Comparison of ENCODE assay signal across 8 cellular contexts in the genomic region with DNA sequence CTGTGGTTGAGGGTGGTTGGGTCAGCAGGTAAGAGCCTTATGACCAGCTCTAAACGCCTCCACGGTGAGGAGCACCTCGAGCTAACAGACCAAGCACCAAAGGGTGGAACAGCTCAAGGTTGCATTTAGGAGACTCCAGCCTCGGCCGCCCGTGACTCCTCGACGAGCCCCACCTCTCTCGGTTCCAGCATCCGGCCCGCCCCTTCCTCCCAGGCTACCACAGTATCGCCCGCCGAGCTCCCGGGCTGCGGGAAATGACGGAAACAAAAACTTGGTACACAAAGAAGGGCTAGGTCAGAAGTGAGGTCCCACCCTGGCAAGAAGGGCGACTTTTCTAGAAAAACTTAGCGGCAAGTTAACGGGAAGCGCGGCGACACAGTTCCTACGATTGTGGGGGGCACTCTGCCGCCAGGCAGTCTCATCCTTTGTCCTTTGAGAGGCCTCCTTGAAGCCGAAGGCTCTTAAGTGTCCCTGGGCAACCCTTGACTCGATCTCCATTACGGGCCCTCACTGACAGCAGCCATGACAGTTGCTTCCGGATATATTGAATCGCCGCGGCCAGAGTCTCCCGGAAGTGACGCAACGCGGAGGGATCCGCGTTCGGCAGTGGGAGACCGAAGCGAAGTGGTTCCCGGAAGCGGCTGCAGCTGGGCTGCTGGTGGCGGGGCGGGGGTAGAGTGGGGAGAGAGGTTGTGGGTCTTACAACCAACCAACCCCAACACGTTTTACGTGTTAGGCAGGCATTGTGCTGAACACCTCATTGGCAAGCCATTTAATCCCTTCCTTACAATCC. TPM values are rescaled to one million over a fixed set of nuclear protein-coding genes. Genes with fewer than 3 reads are reported as not detected.
A peak's percentile ranks its signal among the peaks of the same experiment; 100 is the strongest.
DNase-seq lines count a peak whose midpoint lies in the region; ATAC-seq and TF ChIP-seq lines count a peak whose summit lies in the region.

No MANE protein-coding gene starts in this region.

- peaks cover 2% of the 10 kb centered on the region for H3K36me3 Mint-ChIP-seq in IgD-negative memory B cell
- peaks cover 14 to 33% (median 18%) of the 10 kb centered on the region in 3 donors for H3K36me3 Mint-ChIP-seq in naive thymus-derived CD8-positive, alpha-beta T cell

- ATAC-seq in GM21529 (IDR thresholded peaks at IDR 0.05; ENCODE audit: unreplicated experiment), result peak; percentile 88
- peak; percentile 85 to 89 for ATAC-seq in naive thymus-derived CD8-positive, alpha-beta T cell

- peak overlapping the region; percentile 96 to 99 (median 97) for H3K4me3 Mint-ChIP-seq in IgD-negative memory B cell
- H3K4me3 Mint-ChIP-seq in naive thymus-derived CD8-positive, alpha-beta T cell, result peak overlapping the region; percentile 87 to 97 (median 95)

- peaks cover 5% of the 10 kb centered on the region for H3K4me1 ChIP-seq in stomach smooth muscle (ENCODE audit: control insufficient read depth, insufficient read depth, low read length)

- POLR2A ChIA-PET in naive thymus-derived CD8-positive, alpha-beta T cell (lab: Charles Lee), result interaction anchor here (0.6 to 4.8 kb wide), 11 partner anchors 38 to 497 kb away, joined by 3 to 211 read pairs (median 7); a partner anchor contains a TSS

- H3K27me3 Mint-ChIP-seq in IgD-negative memory B cell, result peaks cover 21% of the 10 kb centered on the region
- H3K27me3 Mint-ChIP-seq in naive thymus-derived CD8-positive, alpha-beta T cell, result peaks cover 16 to 36% (median 25%) of the 10 kb centered on the region in 5 donors

- DNase-seq in DMS153 (lab: John Stamatoyannopoulos, UW) (peak; percentile 88), OCI-M1 (lab: John Stamatoyannopoulos, UW) (peak; percentile 98), activated T-cell treated with anti-CD3 and anti-CD28 coated beads for 4 hours (peak; percentile 88), erythroblast (lab: John Stamatoyannopoulos, UW) (peak; percentile 97 to 98)
- peak; percentile 84 to 96 (median 92) for DNase-seq in naive thymus-derived CD8-positive, alpha-beta T cell

- H3K9me3 ChIP-seq in stomach smooth muscle (ENCODE audit: control insufficient read depth in 2 of 2, low read length in 2 of 2), result no peaks in the 10 kb centered on the region

- peak overlapping the region; percentile 96 for H3K9ac ChIP-seq in stomach smooth muscle (ENCODE audit: low read length in 2 of 2)

- peak overlapping the region; percentile 89 for H3K27ac ChIP-seq in stomach smooth muscle (ENCODE audit: low read length)

- H3K36me3 ChIP-seq in stomach smooth muscle (ENCODE audit: control insufficient read depth in 2 of 2, insufficient read depth in 2 of 2, low read length in 2 of 2), result no peaks in the 10 kb centered on the region

- peak; percentile 93 for TF ChIP-seq POLR2A in erythroblast (IDR thresholded peaks at IDR 0.05; ENCODE audit: low read length)

- H3K9me3 Mint-ChIP-seq in IgD-negative memory B cell, result peaks cover 0 to 5% (median 5%) of the 10 kb centered on the region in 3 donors
- H3K9me3 Mint-ChIP-seq in naive thymus-derived CD8-positive, alpha-beta T cell, result peaks cover 0 to 12% (median 7%) of the 10 kb centered on the region in 9 donors

- peaks cover 3 to 14% (median 7%) of the 10 kb centered on the region in 3 donors for H3K4me1 Mint-ChIP-seq in IgD-negative memory B cell
- peaks cover 3 to 17% (median 10%) of the 10 kb centered on the region in 4 donors for H3K4me1 Mint-ChIP-seq in naive thymus-derived CD8-positive, alpha-beta T cell

- H3K27me3 ChIP-seq in stomach smooth muscle (ENCODE audit: control insufficient read depth in 1 of 2, insufficient read depth in 2 of 2, low read length in 2 of 2), result peaks cover 5 to 9% of the 10 kb centered on the region in 2 donors

- peak overlapping the region; percentile 99 to 100 (median 100) for H3K27ac Mint-ChIP-seq in IgD-negative memory B cell
- peak overlapping the region; percentile 97 to 99 (median 99) for H3K27ac Mint-ChIP-seq in naive thymus-derived CD8-positive, alpha-beta T cell

- peak overlapping the region; percentile 93 to 99 for H3K4me3 ChIP-seq in stomach smooth muscle (ENCODE audit: low read length in 2 of 2)

RNA-seq across cellular contexts. Expression of a gene that starts 40.2 kb away (rescaled TPM):
- polyA plus RNA-seq in IgD-negative memory B cell, result 12.8 TPM
- total RNA-seq in naive thymus-derived CD8-positive, alpha-beta T cell, result 10 to 100 TPM; 25.8 to 26.0 TPM
- polyA plus RNA-seq in naive thymus-derived CD8-positive, alpha-beta T cell, result 10 to 100 TPM in 2 of 3 donors, 1 to 10 TPM in 1; 7.6 to 11.2 (median 10.2) TPM

RNA-seq across cellular contexts. Expression of a gene that starts 46.5 kb away (rescaled TPM):
- polyA plus RNA-seq in IgD-negative memory B cell, result 1.1 TPM
- total RNA-seq in naive thymus-derived CD8-positive, alpha-beta T cell, result 1 to 10 TPM; 7.2 to 8.1 TPM
- polyA plus RNA-seq in naive thymus-derived CD8-positive, alpha-beta T cell, result 1 to 10 TPM in 2 of 3 donors, under 1 TPM in 1; 0.56 to 1.8 (median 1.0) TPM

Comparison
In these comparisons a context has a peak if more than half of its experiments do, and no peak if none do; other contexts are left out.
1. Peak in every context shown above with its lines: DNase-seq, ATAC-seq, H3K4me3 ChIP-seq and H3K27ac ChIP-seq.